ENCODE assay signal across 8 cellular contexts in genomic region chr22:31343235-31344191, GRCh38. TPM values are rescaled to one million over a fixed set of nuclear protein-coding genes. Genes with fewer than 3 reads are reported as not detected.
DNase-seq lines count a peak whose midpoint lies in the region; ATAC-seq and TF ChIP-seq lines count a peak whose summit lies in the region.

No MANE protein-coding gene starts in this region.

- H3K4me1 ChIP-seq in ES-I3 (ENCODE audit: insufficient read depth, low read length): peaks cover 19% of the 10 kb centered on the region; the same call in 1 of the 2 replicates

- no peak for ATAC-seq in GM21576 (IDR thresholded peaks at IDR 0.05; ENCODE audit: unreplicated experiment)
- ATAC-seq in GM18502 (IDR thresholded peaks at IDR 0.05; ENCODE audit: poor library complexity, unreplicated experiment): no peak

- H3K9me3 ChIP-seq in ES-I3 (ENCODE audit: control insufficient read depth, insufficient read depth, low read length): no peaks in the 10 kb centered on the region

- H3K9ac ChIP-seq in ES-I3 (ENCODE audit: low read depth, low read length): peak overlapping the region; percentile 58

- no peak for TF ChIP-seq CTCF in fibroblast of the aortic adventitia (IDR thresholded peaks at IDR 0.05; ENCODE audit: insufficient read depth, low read length)

- H3K4me3 ChIP-seq in fibroblast of the aortic adventitia (ENCODE audit: low read depth, low read length): peak overlapping the region; percentile 37

- H3K36me3 ChIP-seq in ES-I3 (ENCODE audit: insufficient read depth, low read length): peaks cover 6% of the 10 kb centered on the region

- DNase-seq in MV-4-11 (lab: John Stamatoyannopoulos, UW) (peak; percentile 24), fibroblast of the aortic adventitia (ENCODE audit: low read depth) (no peak), pons (ENCODE audit: low spot score) (peak; percentile 50)
- peak in 2 of 3 experiments; percentile 17 to 27 for DNase-seq in activated CD8-positive, alpha-beta memory T cell treated with anti-CD3 and anti-CD28 coated beads for 48 hours (ENCODE audit: low read depth in 2 of 3, low spot score in 2 of 3)
- DNase-seq in activated CD4-positive, CD25-positive, alpha-beta regulatory T cell treated with anti-CD3 and anti-CD28 coated beads, Interleukin-2, amount 50 U/mL, for 72 hours: no peak

RNA-seq across cellular contexts. Expression of gene PATZ1, which starts 2.6 kb away (rescaled TPM):
- 14.3 and 16.1 TPM in 2 replicates for total RNA-seq in fibroblast of the aortic adventitia (ENCODE audit: low replicate concordance)

RNA-seq across cellular contexts. Expression of gene PIK3IP1, which starts 51.2 kb away (rescaled TPM):
- 13.2 and 191 TPM in 2 replicates for total RNA-seq in fibroblast of the aortic adventitia (ENCODE audit: low replicate concordance)

RNA-seq across cellular contexts. Expression of gene DRG1, which starts 55.9 kb away (rescaled TPM):
- 74.3 and 89.4 TPM in 2 replicates for total RNA-seq in fibroblast of the aortic adventitia (ENCODE audit: low replicate concordance)

Comparison
In these comparisons a context has a peak if more than half of its experiments do, and no peak if none do; other contexts are left out.
1. DNase-seq: peak in MV-4-11 (single experiment), activated CD8-positive, alpha-beta memory T cell treated with anti-CD3 and anti-CD28 coated beads for 48 hours (2 of 3) and pons (single experiment); none in fibroblast of the aortic adventitia (single experiment) and activated CD4-positive, CD25-positive, alpha-beta regulatory T cell treated with anti-CD3 and anti-CD28 coated beads, Interleukin-2, amount 50 U/mL, for 72 hours (single experiment).